9 cellular contexts compared by ENCODE assay signal in the genomic region with DNA sequence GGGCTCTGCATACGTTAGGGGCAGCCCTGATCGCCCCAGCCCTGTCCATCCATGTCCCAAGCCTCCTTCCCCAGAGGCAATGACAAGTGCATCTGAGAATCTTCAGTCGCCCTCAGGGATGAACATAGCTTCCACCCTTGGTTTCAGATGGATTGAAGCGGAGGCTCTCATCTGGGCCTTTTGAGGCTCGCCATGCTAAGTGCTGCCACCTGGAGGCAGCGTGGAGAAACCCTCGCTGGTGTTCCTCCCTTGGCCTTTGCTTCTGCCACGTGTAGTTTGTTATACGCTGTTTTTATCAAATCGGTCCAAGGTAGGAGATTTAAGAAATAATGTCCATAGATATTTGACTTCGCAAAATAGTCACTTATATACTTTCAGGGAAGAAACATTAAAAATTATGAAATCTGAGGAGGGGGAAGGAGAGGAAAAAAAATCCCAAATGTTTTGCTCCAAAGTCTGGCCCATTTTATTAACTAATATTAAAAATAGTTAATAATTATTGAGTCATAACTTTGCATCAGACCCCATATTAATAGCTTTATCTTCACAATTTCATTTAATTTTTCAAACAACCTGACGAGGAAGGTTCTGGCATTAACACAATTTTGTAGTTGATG. TPM values are rescaled to one million over a fixed set of nuclear protein-coding genes. Genes with fewer than 3 reads are reported as not detected.
DNase-seq lines count a peak whose midpoint lies in the region; ATAC-seq and TF ChIP-seq lines count a peak whose summit lies in the region.
"Had no signal": no experiment of that assay in that cellular context is flagged by ENCODE, and none has a peak within 500 bp of the region (broad histone marks: within the 10 kb centered on the region; RNA-seq: fewer than 3 reads in every experiment).

No MANE protein-coding gene starts in this region.

- H3K9me3 Mint-ChIP-seq in activated CD4-positive, alpha-beta memory T cell treated with anti-CD3 and anti-CD28 coated beads, Interleukin-2, amount 10 ng/mL, durations not matched to agents 7 days and 5 days = no peaks in the 10 kb centered on the region

- H3K36me3 Mint-ChIP-seq in activated CD4-positive, alpha-beta memory T cell treated with anti-CD3 and anti-CD28 coated beads, Interleukin-2, amount 10 ng/mL, durations not matched to agents 7 days and 5 days (ENCODE audit: low read depth) = no peaks in the 10 kb centered on the region

- H3K27me3 ChIP-seq in BJ (ENCODE audit: control insufficient read depth, insufficient read depth, low read length) = 0 out of 2 replicates have a peak, but pooled peaks cover 1% of the 10 kb centered on the region
- H3K27me3 ChIP-seq in effector memory CD4-positive, alpha-beta T cell (replicated peaks; ENCODE audit: control insufficient read depth, insufficient read depth, low read length, poor library complexity, severe bottlenecking) = no peaks in the 10 kb centered on the region

- no peaks in the 10 kb centered on the region for H3K4me1 ChIP-seq in effector memory CD4-positive, alpha-beta T cell (ENCODE audit: control insufficient read depth, insufficient read depth, low read length, poor library complexity, severe bottlenecking)
- no peaks in the 10 kb centered on the region for H3K4me1 ChIP-seq in mucosa of descending colon (ENCODE audit: low read depth)

- intact Hi-C loops in mucosa of descending colon (cut with DNase I, micrococcal nuclease) = no loop called here

- H3K36me3 ChIP-seq in BJ (ENCODE audit: control insufficient read depth, insufficient read depth, low read length) = no peaks in the 10 kb centered on the region
- no peaks in the 10 kb centered on the region for H3K36me3 ChIP-seq in effector memory CD4-positive, alpha-beta T cell (ENCODE audit: control insufficient read depth, insufficient read depth, low read length)
- H3K36me3 ChIP-seq in mucosa of descending colon (ENCODE audit: low read depth) = no peaks in the 10 kb centered on the region

- no peaks in the 10 kb centered on the region for H3K4me1 Mint-ChIP-seq in activated CD4-positive, alpha-beta memory T cell treated with anti-CD3 and anti-CD28 coated beads, Interleukin-2, amount 10 ng/mL, durations not matched to agents 7 days and 5 days

- peak; percentile 92 for ATAC-seq in GM18868 (IDR thresholded peaks at IDR 0.05; ENCODE audit: unreplicated experiment)
- peak; percentile 77 for ATAC-seq in HG03135 (IDR thresholded peaks at IDR 0.05; ENCODE audit: unreplicated experiment)
- peak; percentile 92 for ATAC-seq in mucosa of descending colon

- no peak overlapping the region for H3K4me3 Mint-ChIP-seq in activated CD4-positive, alpha-beta memory T cell treated with anti-CD3 and anti-CD28 coated beads, Interleukin-2, amount 10 ng/mL, durations not matched to agents 7 days and 5 days

- H3K9me3 ChIP-seq in effector memory CD4-positive, alpha-beta T cell (ENCODE audit: control insufficient read depth, low read length) = no peaks in the 10 kb centered on the region
- no peaks in the 10 kb centered on the region for H3K9me3 ChIP-seq in mucosa of descending colon

- no peaks in the 10 kb centered on the region for H3K27me3 Mint-ChIP-seq in activated CD4-positive, alpha-beta memory T cell treated with anti-CD3 and anti-CD28 coated beads, Interleukin-2, amount 10 ng/mL, durations not matched to agents 7 days and 5 days

- H3K27ac Mint-ChIP-seq in activated CD4-positive, alpha-beta memory T cell treated with anti-CD3 and anti-CD28 coated beads, Interleukin-2, amount 10 ng/mL, durations not matched to agents 7 days and 5 days = no peak overlapping the region

- CTCF ChIA-PET in BJ (lab: Yijun Ruan, JAX) = interaction anchor here (0.5 to 4.7 kb wide), 27 partner anchors 9 to 348 kb away, joined by 3 to 42 read pairs (median 5); a partner anchor contains a TSS
- CTCF ChIA-PET in activated CD4-positive, alpha-beta memory T cell treated with anti-CD3 and anti-CD28 coated beads, Interleukin-2, amount 10 ng/mL, durations not matched to agents 7 days and 5 days (lab: Charles Lee) = interaction anchor here (0.6 to 3.1 kb wide), 30 partner anchors 10 to 810 kb away, joined by 3 to 46 read pairs (median 4); a partner anchor contains a TSS

- POLR2A ChIA-PET in BJ (lab: Charles Lee) = no interaction called here
- POLR2A ChIA-PET in activated CD4-positive, alpha-beta memory T cell treated with anti-CD3 and anti-CD28 coated beads, Interleukin-2, amount 10 ng/mL, durations not matched to agents 7 days and 5 days (lab: Charles Lee) = no interaction called here

- H3K4me3 ChIP-seq in BJ (ENCODE audit: low read depth, low read length) (no peak overlapping the region), mucosa of descending colon (no peak overlapping the region)
- H3K4me3 ChIP-seq in effector memory CD4-positive, alpha-beta T cell (ENCODE audit: insufficient read depth, low read depth, low read length, poor library complexity, severe bottlenecking) = no peak overlapping the region
- H3K4me3 ChIP-seq: SK-N-MC had no signal

- DNase-seq in BJ (ENCODE audit: low read depth) = no peak
- peak; percentile 13 for DNase-seq in NCI-H748 treated with DMSO at 0.1 percent for 48 hours (lab: John Stamatoyannopoulos, UW)
- DNase-seq in activated CD4-positive, alpha-beta memory T cell treated with anti-CD3 and anti-CD28 coated beads, Interleukin-2, amount 10 ng/mL, durations not matched to agents 7 days and 5 days = peak; percentile 66
- peak in 2 of 3 donors; percentile 11 to 34 for DNase-seq in effector memory CD4-positive, alpha-beta T cell
- peak in 2 of 3 donors; percentile 72 to 75 for DNase-seq in mucosa of descending colon
- DNase-seq in stimulated activated CD8-positive, alpha-beta memory T cell treated with anti-CD3 and anti-CD28 coated beads, Interleukin-7, amount 100 ng/mL, for 4 hours (ENCODE audit: low read depth in 2 of 2) = peak; percentile 5 to 24

- TF ChIP-seq CTCF in BJ (IDR thresholded peaks at IDR 0.05; ENCODE audit: insufficient read depth, low read depth, low read length) = peak; percentile 95
- TF ChIP-seq CTCF in mucosa of descending colon (IDR thresholded peaks at IDR 0.05) = peak; percentile 78

- no peak overlapping the region for H3K27ac ChIP-seq in effector memory CD4-positive, alpha-beta T cell (ENCODE audit: insufficient read depth, low read length, poor library complexity, severe bottlenecking)
- H3K27ac ChIP-seq: SK-N-MC had no signal

RNA-seq across cellular contexts. Expression of a gene that starts 28.8 kb away (rescaled TPM):
- polyA plus RNA-seq in BJ (2011; rRNA removed) = not detected in 2 replicates
- not detected in 2 replicates for polyA minus RNA-seq in BJ (2011; rRNA and poly(A)+ RNA removed)
- not detected for total RNA-seq in activated CD4-positive, alpha-beta memory T cell treated with anti-CD3 and anti-CD28 coated beads, Interleukin-2, amount 10 ng/mL, durations not matched to agents 7 days and 5 days
- total RNA-seq in mucosa of descending colon = not detected

RNA-seq across cellular contexts. Expression of a gene that starts 54.2 kb away (rescaled TPM):
- 225 and 228 TPM in 2 replicates for polyA plus RNA-seq in BJ (2011; rRNA removed)
- 69.8 and 96.3 TPM in 2 replicates for polyA minus RNA-seq in BJ (2011; rRNA and poly(A)+ RNA removed)
- 100 to 1,000 TPM; 131 to 135 TPM for total RNA-seq in activated CD4-positive, alpha-beta memory T cell treated with anti-CD3 and anti-CD28 coated beads, Interleukin-2, amount 10 ng/mL, durations not matched to agents 7 days and 5 days
- 100 to 1,000 TPM in 2 of 3 donors, 10 to 100 TPM in 1; 85.0 to 106 (median 103) TPM for total RNA-seq in mucosa of descending colon

RNA-seq across cellular contexts. Expression of a gene that starts 59.6 kb away (rescaled TPM):
- polyA plus RNA-seq in BJ (2011; rRNA removed) = not detected in 2 replicates
- polyA minus RNA-seq in BJ (2011; rRNA and poly(A)+ RNA removed) = not detected in 2 replicates
- total RNA-seq in activated CD4-positive, alpha-beta memory T cell treated with anti-CD3 and anti-CD28 coated beads, Interleukin-2, amount 10 ng/mL, durations not matched to agents 7 days and 5 days = not detected
- total RNA-seq in mucosa of descending colon = under 1 TPM in 2 of 3 donors, not detected in 1; 0.09 to 0.27 TPM
